In the genomic region with DNA sequence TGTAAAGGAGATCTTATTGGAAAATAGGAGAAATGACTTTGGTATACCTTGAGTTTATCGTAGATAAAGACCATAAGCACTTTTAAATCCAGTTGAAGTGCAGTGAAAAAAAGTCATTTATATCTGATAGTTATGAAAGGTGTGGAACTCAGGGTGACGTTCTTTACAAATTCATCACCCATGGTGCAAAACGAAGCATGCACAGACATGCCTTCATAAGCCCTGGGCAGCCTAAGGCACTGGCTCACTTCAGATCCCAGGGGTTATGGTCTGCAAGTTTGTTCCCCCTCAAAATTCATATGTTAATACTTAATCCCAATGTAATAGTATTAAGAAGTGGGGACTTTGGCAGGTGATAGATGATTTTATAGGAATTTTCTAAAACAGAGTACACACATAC, we compare ENCODE assay signal across 23 cellular contexts.
"Had no signal": no experiment of that assay in that cellular context is flagged by ENCODE, and none has a peak within 500 bp of the region (broad histone marks: within the 10 kb centered on the region; RNA-seq: fewer than 3 reads in every experiment).

No MANE protein-coding gene starts in this region.

- H3K27me3 ChIP-seq: SJSA1 had no signal

- H3K27me3 Mint-ChIP-seq: IgD-negative memory B cell had no signal

- DNase-seq: Kasumi-1, MV-4-11, NCI-H1048, NCI-H1105, NCI-H1436 treated with DMSO at 0.1 percent for 48 hours, NCI-H1694, NCI-H187 treated with DMSO at 0.1 percent for 48 hours, NCI-H2029 treated with DMSO at 0.1 percent for 48 hours, NCI-H2107, NCI-H2227 treated with DMSO at 0.1 percent for 48 hours, NCI-H524, NCI-H526 treated with DMSO at 0.1 percent for 48 hours, NCI-H748 treated with DMSO at 0.1 percent for 48 hours, PC-3, Right ventricle myocardium superior, SIG-M5 had no signal

- ATAC-seq: K562, Panc1, PC-3 had no signal

- H3K4me1 Mint-ChIP-seq: IgD-negative memory B cell had no signal

- H3K36me3 ChIP-seq: SJSA1 had no signal

- H3K27ac ChIP-seq: KMS-11, SJSA1, SK-N-MC had no signal

- H3K4me3 ChIP-seq: K562, SJSA1, SK-N-MC had no signal

- H3K4me3 Mint-ChIP-seq: IgD-negative memory B cell had no signal

- FAIRE-seq: HTR-8/SVneo, K562 had no signal

- H3K4me1 ChIP-seq: SJSA1 had no signal

- H3K36me3 Mint-ChIP-seq: IgD-negative memory B cell had no signal

- H3K27ac Mint-ChIP-seq: IgD-negative memory B cell had no signal
